Comparison of ENCODE assay signal across 1 cellular context in genomic region chr1:225700164-225700740, GRCh38.
TF ChIP-seq lines count a peak whose summit lies in the region.

No MANE protein-coding gene starts in this region.

TF ChIP-seq in HEK293, 187 proteins besides CTCF, POLR2A, EP300 and RAD21 (continued from another document and continues in another):
- TF ChIP-seq ZNF362 (tag by site-specific recombination; IDR thresholded peaks at IDR 0.05) (no peak), ZNF280C (tag by site-specific recombination; IDR thresholded peaks at IDR 0.05) (no peak), ZNF366 (tag by site-specific recombination; conservative IDR thresholded peaks at IDR 0.05) (peak; percentile 78), ZNF792 (tag by site-specific recombination; IDR thresholded peaks at IDR 0.05) (0 out of 2 replicates have a peak, but pooled peaks have one; percentile 46), ZIC2 (tag by site-specific recombination; IDR thresholded peaks at IDR 0.05) (no peak), SCRT1 (tag by site-specific recombination; IDR thresholded peaks at IDR 0.05; ENCODE audit: borderline replicate concordance) (no peak), KLF9 (tag by site-specific recombination; IDR thresholded peaks at IDR 0.05; ENCODE audit: low read depth) (no peak), GLI4 (tag by site-specific recombination; IDR thresholded peaks at IDR 0.05) (no peak), PBX3 (CRISPR knock-in tag; IDR thresholded peaks at IDR 0.05) (no peak), ZNF660 (tag by site-specific recombination; IDR thresholded peaks at IDR 0.05) (peak; percentile 96), ZBTB8A (tag by site-specific recombination; IDR thresholded peaks at IDR 0.05) (no peak), ZNF155 (tag by site-specific recombination; IDR thresholded peaks at IDR 0.05) (no peak), ZNF140 (tag by site-specific recombination; IDR thresholded peaks at IDR 0.05) (no peak), ZNF610 (tag by site-specific recombination; IDR thresholded peaks at IDR 0.05; ENCODE audit: borderline replicate concordance) (no peak), ZBTB20 (tag by site-specific recombination; IDR thresholded peaks at IDR 0.05) (no peak), ZNF654 (tag by site-specific recombination; IDR thresholded peaks at IDR 0.05; ENCODE audit: low read depth) (no peak), ZNF830 (tag by site-specific recombination; IDR thresholded peaks at IDR 0.05; ENCODE audit: low read depth) (no peak), ZNF585B (tag by site-specific recombination; IDR thresholded peaks at IDR 0.05) (no peak), ZNF707 (tag by site-specific recombination; IDR thresholded peaks at IDR 0.05) (no peak), ZNF488 (tag by site-specific recombination; IDR thresholded peaks at IDR 0.05) (no peak), EGR2 (tag by site-specific recombination; IDR thresholded peaks at IDR 0.05; ENCODE audit: low read depth) (no peak), KLF17 (tag by site-specific recombination; IDR thresholded peaks at IDR 0.05) (no peak), ZNF639 (tag by site-specific recombination; IDR thresholded peaks at IDR 0.05) (no peak), ELK4 (IDR thresholded peaks at IDR 0.05; ENCODE audit: borderline replicate concordance, low read depth, low read length) (no peak), ZNF768 (tag by site-specific recombination; IDR thresholded peaks at IDR 0.05) (0 out of 2 replicates have a peak, but pooled peaks have one; percentile 29), ZNF624 (tag by site-specific recombination; IDR thresholded peaks at IDR 0.05) (no peak), ZBTB49 (tag by site-specific recombination; IDR thresholded peaks at IDR 0.05; ENCODE audit: low read depth) (no peak), PRDM4 (tag by site-specific recombination; IDR thresholded peaks at IDR 0.05) (no peak), KLF16 (tag by site-specific recombination; IDR thresholded peaks at IDR 0.05) (no peak), ZNF645 (tag by site-specific recombination; IDR thresholded peaks at IDR 0.05) (no peak), ZBTB21 (tag by site-specific recombination; IDR thresholded peaks at IDR 0.05) (peak; percentile 89), ZNF148 (tag by site-specific recombination; IDR thresholded peaks at IDR 0.05; ENCODE audit: borderline replicate concordance) (no peak), MYNN (tag by site-specific recombination; IDR thresholded peaks at IDR 0.05; ENCODE audit: borderline replicate concordance) (no peak), ZNF280D (tag by site-specific recombination; IDR thresholded peaks at IDR 0.05) (peak; percentile 85), ZNF549 (tag by site-specific recombination; IDR thresholded peaks at IDR 0.05) (no peak), ZNF837 (tag by site-specific recombination; IDR thresholded peaks at IDR 0.05) (no peak), ZNF843 (tag by site-specific recombination; IDR thresholded peaks at IDR 0.05) (peak; percentile 75), ZBTB7A (tag by site-specific recombination; IDR thresholded peaks at IDR 0.05; ENCODE audit: low read depth) (no peak), ZNF335 (tag by site-specific recombination; conservative IDR thresholded peaks at IDR 0.05) (peak; percentile 43)
